Comparison of ENCODE assay signal across 35 cellular contexts in genomic region chr20:45189067-45189611, GRCh38. TPM values are rescaled to one million over a fixed set of nuclear protein-coding genes. Genes with fewer than 3 reads are reported as not detected.
"Had no signal": no experiment of that assay in that cellular context is flagged by ENCODE, and none has a peak within 500 bp of the region (broad histone marks: within the 10 kb centered on the region; RNA-seq: fewer than 3 reads in every experiment).

No MANE protein-coding gene starts in this region.

- H3K4me3 ChIP-seq: heart right ventricle, hepatocyte, left ventricle myocardium inferior, lung, mucosa of descending colon, right atrium auricular region, right lobe of liver, smooth muscle cell, testis, thyroid gland, transverse colon, upper lobe of right lung, uterus had no signal

- H3K9me3 ChIP-seq: heart right ventricle, left ventricle myocardium inferior, mucosa of descending colon, right atrium auricular region, right lobe of liver, testis, thyroid gland, transverse colon, upper lobe of right lung, uterus had no signal

- ATAC-seq: heart right ventricle; mucosa of descending colon; naive thymus-derived CD4-positive, alpha-beta T cell; right lobe of liver; stimulated activated memory B cell treated with anti-CD40 and anti-IgM and Interleukin-4, amounts not matched to agents 10 μg/mL and 1 μg/mL and 100 μg/mL, for 72 hours; stimulated activated naive CD8-positive, alpha-beta T cell treated with anti-CD3 and anti-CD28 coated beads, Interleukin-15, amount 100 ng/mL, for 72 hours; upper lobe of right lung had no signal

- H3K27ac ChIP-seq: heart right ventricle, hepatocyte, left ventricle myocardium inferior, right atrium auricular region, right lobe of liver, testis, thyroid gland, transverse colon, upper lobe of right lung, uterus had no signal

- H3K27me3 ChIP-seq: hepatocyte, right atrium auricular region, right lobe of liver, testis, thyroid gland, transverse colon, upper lobe of right lung, uterus had no signal

- DNase-seq: heart right ventricle; islet precursor cell; left ventricle myocardium inferior; midbrain; mucosa of descending colon; naive thymus-derived CD4-positive, alpha-beta T cell; occipital lobe; right lobe of liver; stimulated activated CD4-positive, alpha-beta T cell treated with anti-CD3 and anti-CD28 coated beads, Interleukin-1b, Interleukin-23, amount 100 ng/mL, for 48 hours; stimulated activated CD4-positive, alpha-beta T cell treated with anti-CD3 and anti-CD28 coated beads, Interleukin-2, amount 100 ng/mL, for 48 hours; stimulated activated CD4-positive, alpha-beta T cell treated with anti-CD3 and anti-CD28 coated beads, Interleukin-4, amount 100 ng/mL, for 4 hours; stimulated activated CD8-positive, alpha-beta memory T cell treated with anti-CD3 and anti-CD28 coated beads, Interleukin-4, amount 100 ng/mL, for 48 hours; stimulated activated naive CD4-positive, alpha-beta T cell treated with Interleukin-2 at 50 U/mL for 16 hours; stimulated activated naive CD8-positive, alpha-beta T cell treated with anti-CD3 and anti-CD28 coated beads, Interleukin-15, amount 100 ng/mL, for 72 hours; substantia nigra; testis; transverse colon; upper lobe of right lung; uterus had no signal

- H3K36me3 ChIP-seq: heart right ventricle, left ventricle myocardium inferior, right atrium auricular region, right lobe of liver, thyroid gland, transverse colon, upper lobe of right lung, uterus had no signal

- H3K4me1 ChIP-seq: heart right ventricle, left ventricle myocardium inferior, right atrium auricular region, right lobe of liver, testis, transverse colon, upper lobe of right lung, uterus had no signal

RNA-seq across cellular contexts. Expression of gene PI3, which starts 14.4 kb away (rescaled TPM):
- total RNA-seq: kidney epithelial cell; left ventricle myocardium inferior; mesenteric fat pad; myocyte; naive thymus-derived CD4-positive, alpha-beta T cell; neural crest cell; occipital lobe; osteocyte; progenitor cell of endocrine pancreas; pulmonary artery endothelial cell; right atrium auricular region; right lobe of liver; skeletal muscle tissue; smooth muscle cell; thyroid gland; uterus had no signal

RNA-seq across cellular contexts. Expression of gene SEMG1, which starts 17.7 kb away (rescaled TPM):
- total RNA-seq: heart right ventricle; hepatocyte; kidney epithelial cell; left ventricle myocardium inferior; mesenteric fat pad; mucosa of descending colon; myocyte; naive thymus-derived CD4-positive, alpha-beta T cell; neural crest cell; occipital lobe; osteocyte; progenitor cell of endocrine pancreas; pulmonary artery endothelial cell; renal cortical epithelial cell; right atrium auricular region; right lobe of liver; skeletal muscle tissue; smooth muscle cell; testis; thyroid gland; upper lobe of right lung; uterus had no signal

RNA-seq across cellular contexts. Expression of gene SEMG2, which starts 32.0 kb away (rescaled TPM):
- total RNA-seq: heart right ventricle; hepatocyte; kidney epithelial cell; left ventricle myocardium inferior; lower leg skin; lung; mesenteric fat pad; mucosa of descending colon; myocyte; naive thymus-derived CD4-positive, alpha-beta T cell; neural crest cell; occipital lobe; osteocyte; progenitor cell of endocrine pancreas; pulmonary artery endothelial cell; renal cortical epithelial cell; right atrium auricular region; right lobe of liver; skeletal muscle tissue; smooth muscle cell; testis; thyroid gland; transverse colon; upper lobe of right lung; uterus had no signal
